8 cellular contexts compared by ENCODE assay signal in the genomic region with DNA sequence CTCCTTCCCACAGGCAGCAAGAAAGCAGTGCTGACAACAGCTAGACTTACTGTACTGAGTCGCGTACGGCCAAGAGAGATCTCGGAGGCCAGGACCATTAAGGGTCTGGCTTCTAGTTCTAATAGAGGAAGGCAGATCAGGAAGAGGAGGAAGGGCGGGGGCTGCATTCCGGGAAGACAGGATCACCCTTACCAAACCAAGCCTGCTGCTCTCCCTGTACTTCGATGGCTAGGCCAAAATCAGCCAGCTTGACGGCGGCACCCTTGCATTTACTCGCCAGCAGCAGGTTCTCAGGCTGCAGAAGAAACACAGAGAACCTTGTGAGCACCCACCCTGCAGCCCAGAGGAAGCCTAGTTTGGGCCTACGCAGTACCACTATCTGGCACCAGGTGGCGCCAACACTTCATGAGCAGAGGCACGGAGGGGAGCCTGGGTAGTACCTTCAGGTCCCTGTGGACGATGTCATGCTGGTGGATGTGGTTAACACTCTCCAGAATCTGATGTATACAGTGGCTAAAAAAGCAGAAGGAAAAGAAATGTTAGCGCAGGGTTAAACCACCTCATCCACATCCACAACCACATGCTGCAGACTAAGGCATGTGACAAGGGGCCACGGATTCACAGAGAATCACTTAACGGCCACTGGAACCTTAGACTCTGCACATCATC. TPM values are rescaled to one million over a fixed set of nuclear protein-coding genes. Genes with fewer than 3 reads are reported as not detected.
DNase-seq lines count a peak whose midpoint lies in the region; ATAC-seq, FAIRE-seq and TF ChIP-seq lines count a peak whose summit lies in the region.

No MANE protein-coding gene starts in this region.

- no peak overlapping the region for H3K4me2 ChIP-seq in endothelial cell of umbilical vein (ENCODE audit: insufficient read depth, low read length)

- H3K36me3 Mint-ChIP-seq in CD4-positive, alpha-beta memory T cell, result peaks cover 55 to 77% of the 10 kb centered on the region in 2 donors

- H3K4me1 Mint-ChIP-seq in CD4-positive, alpha-beta memory T cell, result peaks cover 14 to 28% (median 16%) of the 10 kb centered on the region in 4 donors

- no peaks in the 10 kb centered on the region for H4K20me1 ChIP-seq in endothelial cell of umbilical vein (replicated peaks; ENCODE audit: control insufficient read depth, extremely low read depth, insufficient read depth, low read length)

- no peaks in the 10 kb centered on the region for H3K9me3 ChIP-seq in CD4-positive, alpha-beta memory T cell (ENCODE audit: control insufficient read depth in 1 of 2, low read length in 2 of 2)
- no peaks in the 10 kb centered on the region for H3K9me3 ChIP-seq in endothelial cell of umbilical vein (replicated peaks; ENCODE audit: control insufficient read depth, insufficient read depth, low read length)

- TF ChIP-seq CTCF in endothelial cell of umbilical vein (IDR thresholded peaks at IDR 0.05; ENCODE audit: extremely low read depth in 1 of 2, insufficient read depth in 1 of 2, low read depth in 1 of 2, low read length in 2 of 2), result peak; percentile 99

- peak; percentile 98 for FAIRE-seq in endothelial cell of umbilical vein (lab: Jason Lieb, UNC)

- no peaks in the 10 kb centered on the region for H3K9me3 Mint-ChIP-seq in CD4-positive, alpha-beta memory T cell

- POLR2A ChIA-PET in CD4-positive, alpha-beta memory T cell (lab: Charles Lee; ENCODE audit: partially characterized antibody), result interaction anchor here (1.3 to 4.0 kb wide), 6 partner anchors 17 to 92 kb away, joined by 4 to 57 read pairs (median 8); a partner anchor contains a TSS
- POLR2A ChIA-PET in endothelial cell of umbilical vein (lab: Charles Lee), result no interaction called here

- H3K27me3 ChIP-seq in CD4-positive, alpha-beta memory T cell (ENCODE audit: insufficient read depth, low read length), result no peaks in the 10 kb centered on the region
- no peaks in the 10 kb centered on the region for H3K27me3 ChIP-seq in endothelial cell of umbilical vein (ENCODE audit: control insufficient read depth in 2 of 2, insufficient read depth in 2 of 2, low read length in 2 of 2)

- H3K27me3 Mint-ChIP-seq in CD4-positive, alpha-beta memory T cell, result no peaks in the 10 kb centered on the region

- CTCF ChIA-PET in CD4-positive, alpha-beta memory T cell (lab: Charles Lee; ENCODE audit: partially characterized antibody), result interaction anchor here (0.7 to 12.5 kb wide), 17 partner anchors 9 to 186 kb away, joined by 3 to 612 read pairs (median 5); a partner anchor contains a TSS
- CTCF ChIA-PET in endothelial cell of umbilical vein (lab: Charles Lee), result interaction anchor here (0.6 to 11.6 kb wide), 18 partner anchors 9 to 255 kb away, joined by 3 to 171 read pairs (median 4); no protein-coding TSS in a partner anchor

- peak overlapping the region in 5 of 8 donors; percentile 26 to 59 (median 27) for H3K4me3 Mint-ChIP-seq in CD4-positive, alpha-beta memory T cell

- TF ChIP-seq POLR2A in endothelial cell of umbilical vein (IDR thresholded peaks at IDR 0.05; ENCODE audit: low read depth, low read length), result no peak

- H3K4me3 ChIP-seq in CD4-positive, alpha-beta memory T cell (ENCODE audit: low read length in 2 of 2), result no peak overlapping the region
- no peak overlapping the region for H3K4me3 ChIP-seq in endothelial cell of umbilical vein (replicated peaks in 1 of 3; ENCODE audit: insufficient read depth in 1 of 3, low read depth in 1 of 3, low read length in 3 of 3)

- DNase-seq in CD4-positive, alpha-beta memory T cell, result peak; percentile 87 to 92 (median 89)
- DNase-seq in NOMO-1 treated with dmso at 0.1 percent for 144 hours (lab: John Stamatoyannopoulos, UW; ENCODE audit: unreplicated experiment) (peak; percentile 91), endothelial cell of umbilical vein (ENCODE audit: low read depth, low spot score) (peak; percentile 76), mucosa of gallbladder (ENCODE audit: low spot score) (peak; percentile 86)
- DNase-seq in activated CD8-positive, alpha-beta memory T cell treated with anti-CD3 and anti-CD28 coated beads, Interleukin-2, amount 50 U/mL, for 24 hours (ENCODE audit: extremely low read depth), result peak; percentile 80
- peak; percentile 89 for DNase-seq in stimulated activated CD8-positive, alpha-beta memory T cell treated with anti-CD3 and anti-CD28 coated beads, Interleukin-4, amount 100 ng/mL, for 24 hours (ENCODE audit: low read depth)

- no peak overlapping the region for H2AFZ ChIP-seq in endothelial cell of umbilical vein (ENCODE audit: low read depth, low read length)

- intact Hi-C loops in CD4-positive, alpha-beta memory T cell (cut with micrococcal nuclease), result loop anchor here (1.0 to 5.0 kb wide), 5 partner anchors 26 to 232 kb away; a partner anchor contains a TSS
- intact Hi-C loops in endothelial cell of umbilical vein (cut with micrococcal nuclease), result loop anchor here (1.0 to 2.0 kb wide), 4 partner anchors 30 to 240 kb away; no protein-coding TSS in a partner anchor

- dilution Hi-C loops in endothelial cell of umbilical vein (cut with MboI; ENCODE audit: extremely low pct_ligation_motif_present, low sequenced_read_pairs), result no loop called here

- H3K36me3 ChIP-seq in CD4-positive, alpha-beta memory T cell (ENCODE audit: insufficient read depth, low read length), result peaks cover 53% of the 10 kb centered on the region
- H3K36me3 ChIP-seq in endothelial cell of umbilical vein (ENCODE audit: control insufficient read depth in 2 of 2, extremely low read depth in 1 of 2, insufficient read depth in 2 of 2, low read length in 2 of 2), result peaks cover 12 to 31% of the 10 kb centered on the region in 2 experiments

- ATAC-seq in GM19372 (IDR thresholded peaks at IDR 0.05; ENCODE audit: low read depth, unreplicated experiment), result peak; percentile 94
- peak; percentile 86 for ATAC-seq in HG03520 (IDR thresholded peaks at IDR 0.05; ENCODE audit: unreplicated experiment)

- peaks cover 8% of the 10 kb centered on the region for H3K4me1 ChIP-seq in CD4-positive, alpha-beta memory T cell (ENCODE audit: insufficient read depth, low read length)
- H3K4me1 ChIP-seq in endothelial cell of umbilical vein (ENCODE audit: control insufficient read depth, extremely low read depth, insufficient read depth, low read length), result no peaks in the 10 kb centered on the region

- H3K27ac Mint-ChIP-seq in CD4-positive, alpha-beta memory T cell, result peak overlapping the region; percentile 83 to 96 (median 94)

- H3K9me1 ChIP-seq in endothelial cell of umbilical vein (replicated peaks; ENCODE audit: control insufficient read depth, extremely low read depth, insufficient read depth, low read length), result no peaks in the 10 kb centered on the region

- H3K27ac ChIP-seq in CD4-positive, alpha-beta memory T cell (ENCODE audit: low read depth, low read length), result peak overlapping the region; percentile 46
- no peak overlapping the region for H3K27ac ChIP-seq in endothelial cell of umbilical vein (ENCODE audit: insufficient read depth, low read depth, low read length)

- no peak overlapping the region for H3K9ac ChIP-seq in endothelial cell of umbilical vein (replicated peaks; ENCODE audit: extremely low read depth, insufficient read depth, low read length)

- BruUV-seq in endothelial cell of umbilical vein (replicated peaks; lab: Mats Ljungman, UMichigan), result no TSS peak

- no peaks in the 10 kb centered on the region for H3K79me2 ChIP-seq in endothelial cell of umbilical vein (ENCODE audit: control insufficient read depth, insufficient read depth, low read length)

TF ChIP-seq in endothelial cell of umbilical vein, 7 proteins besides CTCF, POLR2A, EP300 and RAD21:
- TF ChIP-seq GATA2 (IDR thresholded peaks at IDR 0.05; ENCODE audit: insufficient read depth, insufficient read length, low read depth, low read length) (no peak), MYC (IDR thresholded peaks at IDR 0.05; ENCODE audit: low read depth, low read length) (no peak), FOS (IDR thresholded peaks at IDR 0.05; ENCODE audit: borderline replicate concordance, insufficient read depth, low read length) (no peak), POLR2AphosphoS5 (IDR thresholded peaks at IDR 0.05; ENCODE audit: insufficient read depth, low read depth, low read length) (no peak), EZH2 (IDR thresholded peaks at IDR 0.05; ENCODE audit: borderline replicate concordance, low read depth, low read length, severe bottlenecking) (no peak), JUN (IDR thresholded peaks at IDR 0.05; ENCODE audit: borderline replicate concordance, insufficient read depth, insufficient read length, low read depth) (no peak)
- TF ChIP-seq, protein P1, sequence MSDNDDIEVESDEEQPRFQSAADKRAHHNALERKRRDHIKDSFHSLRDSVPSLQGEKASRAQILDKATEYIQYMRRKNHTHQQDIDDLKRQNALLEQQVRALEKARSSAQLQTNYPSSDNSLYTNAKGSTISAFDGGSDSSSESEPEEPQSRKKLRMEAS (IDR thresholded peaks at IDR 0.05; ENCODE audit: insufficient read depth, insufficient read length), result no peak

RNA-seq across cellular contexts. Expression of a gene that starts 25.4 kb away (rescaled TPM):
- 10 to 100 TPM; 64.3 to 70.4 TPM for total RNA-seq in CD4-positive, alpha-beta memory T cell
- polyA plus RNA-seq in CD4-positive, alpha-beta memory T cell, result 1 to 10 TPM; 3.8 to 7.8 TPM
- total RNA-seq in endothelial cell of umbilical vein (28.1 and 33.6 TPM in 2 replicates), mucosa of gallbladder (43.7 TPM)
- polyA plus RNA-seq in endothelial cell of umbilical vein, result 26.8 and 27.2 TPM in 2 replicates
- 27.3 and 29.6 TPM in 2 replicates for polyA plus RNA-seq in endothelial cell of umbilical vein (2011; cell fraction: cytosol; rRNA removed)
- 71.3 and 74.1 TPM in 2 replicates for polyA plus RNA-seq in endothelial cell of umbilical vein (2011; cell fraction: nucleus; rRNA removed)
- 23.6 and 26.7 TPM in 2 replicates for polyA plus RNA-seq in endothelial cell of umbilical vein (2012)
- 35.0 and 38.8 TPM in 2 replicates for polyA minus RNA-seq in endothelial cell of umbilical vein
- 12.7 TPM for polyA minus RNA-seq in endothelial cell of umbilical vein (2011; cell fraction: cytosol; rRNA and poly(A)+ RNA removed)
- polyA minus RNA-seq in endothelial cell of umbilical vein (2011; cell fraction: nucleus; rRNA and poly(A)+ RNA removed), result 22.1 and 30.7 TPM in 2 replicates

RNA-seq across cellular contexts. Expression of a gene that starts 37.6 kb away (rescaled TPM):
- total RNA-seq in CD4-positive, alpha-beta memory T cell, result 10 to 100 TPM; 84.8 to 87.7 TPM
- 10 to 100 TPM; 14.4 to 33.7 TPM for polyA plus RNA-seq in CD4-positive, alpha-beta memory T cell
- total RNA-seq in endothelial cell of umbilical vein (26.3 and 30.2 TPM in 2 replicates), mucosa of gallbladder (41.9 TPM)
- polyA plus RNA-seq in endothelial cell of umbilical vein, result 25.0 and 30.1 TPM in 2 replicates
- polyA plus RNA-seq in endothelial cell of umbilical vein (2011; cell fraction: cytosol; rRNA removed), result 15.3 and 16.0 TPM in 2 replicates
- polyA plus RNA-seq in endothelial cell of umbilical vein (2011; cell fraction: nucleus; rRNA removed), result 56.8 and 73.6 TPM in 2 replicates
- polyA plus RNA-seq in endothelial cell of umbilical vein (2012), result 23.2 and 25.0 TPM in 2 replicates
- 43.4 and 44.0 TPM in 2 replicates for polyA minus RNA-seq in endothelial cell of umbilical vein
- 2.8 TPM for polyA minus RNA-seq in endothelial cell of umbilical vein (2011; cell fraction: cytosol; rRNA and poly(A)+ RNA removed)
- 30.6 and 41.0 TPM in 2 replicates for polyA minus RNA-seq in endothelial cell of umbilical vein (2011; cell fraction: nucleus; rRNA and poly(A)+ RNA removed)
